Comparison of ENCODE assay signal across 1 cellular context in genomic region chr17:68598545-68598961, GRCh38.
TF ChIP-seq lines count a peak whose summit lies in the region.

No MANE protein-coding gene starts in this region.

TF ChIP-seq in HepG2, 621 proteins besides CTCF, POLR2A, EP300 and RAD21 (continued from another document):
- TF ChIP-seq, protein P1, sequence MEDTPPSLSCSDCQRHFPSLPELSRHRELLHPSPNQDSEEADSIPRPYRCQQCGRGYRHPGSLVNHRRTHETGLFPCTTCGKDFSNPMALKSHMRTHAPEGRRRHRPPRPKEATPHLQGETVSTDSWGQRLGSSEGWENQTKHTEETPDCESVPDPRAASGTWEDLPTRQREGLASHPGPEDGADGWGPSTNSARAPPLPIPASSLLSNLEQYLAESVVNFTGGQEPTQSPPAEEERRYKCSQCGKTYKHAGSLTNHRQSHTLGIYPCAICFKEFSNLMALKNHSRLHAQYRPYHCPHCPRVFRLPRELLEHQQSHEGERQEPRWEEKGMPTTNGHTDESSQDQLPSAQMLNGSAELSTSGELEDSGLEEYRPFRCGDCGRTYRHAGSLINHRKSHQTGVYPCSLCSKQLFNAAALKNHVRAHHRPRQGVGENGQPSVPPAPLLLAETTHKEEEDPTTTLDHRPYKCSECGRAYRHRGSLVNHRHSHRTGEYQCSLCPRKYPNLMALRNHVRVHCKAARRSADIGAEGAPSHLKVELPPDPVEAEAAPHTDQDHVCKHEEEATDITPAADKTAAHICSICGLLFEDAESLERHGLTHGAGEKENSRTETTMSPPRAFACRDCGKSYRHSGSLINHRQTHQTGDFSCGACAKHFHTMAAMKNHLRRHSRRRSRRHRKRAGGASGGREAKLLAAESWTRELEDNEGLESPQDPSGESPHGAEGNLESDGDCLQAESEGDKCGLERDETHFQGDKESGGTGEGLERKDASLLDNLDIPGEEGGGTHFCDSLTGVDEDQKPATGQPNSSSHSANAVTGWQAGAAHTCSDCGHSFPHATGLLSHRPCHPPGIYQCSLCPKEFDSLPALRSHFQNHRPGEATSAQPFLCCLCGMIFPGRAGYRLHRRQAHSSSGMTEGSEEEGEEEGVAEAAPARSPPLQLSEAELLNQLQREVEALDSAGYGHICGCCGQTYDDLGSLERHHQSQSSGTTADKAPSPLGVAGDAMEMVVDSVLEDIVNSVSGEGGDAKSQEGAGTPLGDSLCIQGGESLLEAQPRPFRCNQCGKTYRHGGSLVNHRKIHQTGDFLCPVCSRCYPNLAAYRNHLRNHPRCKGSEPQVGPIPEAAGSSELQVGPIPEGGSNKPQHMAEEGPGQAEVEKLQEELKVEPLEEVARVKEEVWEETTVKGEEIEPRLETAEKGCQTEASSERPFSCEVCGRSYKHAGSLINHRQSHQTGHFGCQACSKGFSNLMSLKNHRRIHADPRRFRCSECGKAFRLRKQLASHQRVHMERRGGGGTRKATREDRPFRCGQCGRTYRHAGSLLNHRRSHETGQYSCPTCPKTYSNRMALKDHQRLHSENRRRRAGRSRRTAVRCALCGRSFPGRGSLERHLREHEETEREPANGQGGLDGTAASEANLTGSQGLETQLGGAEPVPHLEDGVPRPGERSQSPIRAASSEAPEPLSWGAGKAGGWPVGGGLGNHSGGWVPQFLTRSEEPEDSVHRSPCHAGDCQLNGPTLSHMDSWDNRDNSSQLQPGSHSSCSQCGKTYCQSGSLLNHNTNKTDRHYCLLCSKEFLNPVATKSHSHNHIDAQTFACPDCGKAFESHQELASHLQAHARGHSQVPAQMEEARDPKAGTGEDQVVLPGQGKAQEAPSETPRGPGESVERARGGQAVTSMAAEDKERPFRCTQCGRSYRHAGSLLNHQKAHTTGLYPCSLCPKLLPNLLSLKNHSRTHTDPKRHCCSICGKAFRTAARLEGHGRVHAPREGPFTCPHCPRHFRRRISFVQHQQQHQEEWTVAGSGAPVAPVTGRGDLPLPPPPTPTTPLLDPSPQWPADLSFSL (CRISPR knock-in tag; IDR thresholded peaks at IDR 0.05): no peak
- TF ChIP-seq ZNF17 (CRISPR knock-in tag; IDR thresholded peaks at IDR 0.05) (no peak), SOX6 (IDR thresholded peaks at IDR 0.05) (no peak), SOX6 (CRISPR knock-in tag; IDR thresholded peaks at IDR 0.05) (no peak), NPAS2 (CRISPR knock-in tag; IDR thresholded peaks at IDR 0.05; ENCODE audit: borderline replicate concordance) (no peak), NFKBIZ (CRISPR knock-in tag; IDR thresholded peaks at IDR 0.05) (no peak), PBX3 (CRISPR knock-in tag; IDR thresholded peaks at IDR 0.05; ENCODE audit: borderline replicate concordance) (no peak), EED (CRISPR knock-in tag; IDR thresholded peaks at IDR 0.05) (no peak), ZNF20 (CRISPR knock-in tag; IDR thresholded peaks at IDR 0.05) (no peak), ZNF629 (CRISPR knock-in tag; conservative IDR thresholded peaks at IDR 0.05) (no peak), MAFF (IDR thresholded peaks at IDR 0.05; ENCODE audit: low read depth, low read length) (no peak)
- TF ChIP-seq, protein P2, sequence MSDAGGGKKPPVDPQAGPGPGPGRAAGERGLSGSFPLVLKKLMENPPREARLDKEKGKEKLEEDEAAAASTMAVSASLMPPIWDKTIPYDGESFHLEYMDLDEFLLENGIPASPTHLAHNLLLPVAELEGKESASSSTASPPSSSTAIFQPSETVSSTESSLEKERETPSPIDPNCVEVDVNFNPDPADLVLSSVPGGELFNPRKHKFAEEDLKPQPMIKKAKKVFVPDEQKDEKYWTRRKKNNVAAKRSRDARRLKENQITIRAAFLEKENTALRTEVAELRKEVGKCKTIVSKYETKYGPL (CRISPR knock-in tag; IDR thresholded peaks at IDR 0.05): no peak
